ENCODE assay signal across 2 cellular contexts in genomic region chr12:70367268-70368141, GRCh38.
TF ChIP-seq lines count a peak whose summit lies in the region.

No MANE protein-coding gene starts in this region.

TF ChIP-seq in SK-N-SH, 30 proteins besides CTCF, POLR2A, EP300 and RAD21 (continued from another document):
- TF ChIP-seq REST (IDR thresholded peaks at IDR 0.05; ENCODE audit: low read depth, low read length): no peak
- no peak for TF ChIP-seq IRF3 (IDR thresholded peaks at IDR 0.05; ENCODE audit: low read depth, low read length)
- TF ChIP-seq YY1 (IDR thresholded peaks at IDR 0.05; ENCODE audit: low read depth): no peak

TF ChIP-seq in SK-N-SH treated with all-trans-retinoic acid at 6 μM for 48 hours, 23 proteins besides CTCF, POLR2A, EP300 and RAD21 (continued from another document):
- TF ChIP-seq CREB5 (CRISPR knock-in tag; IDR thresholded peaks at IDR 0.05; ENCODE audit: low read depth): no peak
- TF ChIP-seq ZFP3 (CRISPR knock-in tag; IDR thresholded peaks at IDR 0.05): no peak
- TF ChIP-seq RARB (CRISPR knock-in tag; IDR thresholded peaks at IDR 0.05): no peak
- no peak for TF ChIP-seq CSRNP3 (CRISPR knock-in tag; IDR thresholded peaks at IDR 0.05)
- TF ChIP-seq BACH2 (CRISPR knock-in tag; IDR thresholded peaks at IDR 0.05; ENCODE audit: borderline replicate concordance): no peak
- no peak for TF ChIP-seq ARNTL (CRISPR knock-in tag; IDR thresholded peaks at IDR 0.05; ENCODE audit: borderline replicate concordance, low read depth)
- TF ChIP-seq ZNF70 (CRISPR knock-in tag; IDR thresholded peaks at IDR 0.05): no peak
